In the genomic region with DNA sequence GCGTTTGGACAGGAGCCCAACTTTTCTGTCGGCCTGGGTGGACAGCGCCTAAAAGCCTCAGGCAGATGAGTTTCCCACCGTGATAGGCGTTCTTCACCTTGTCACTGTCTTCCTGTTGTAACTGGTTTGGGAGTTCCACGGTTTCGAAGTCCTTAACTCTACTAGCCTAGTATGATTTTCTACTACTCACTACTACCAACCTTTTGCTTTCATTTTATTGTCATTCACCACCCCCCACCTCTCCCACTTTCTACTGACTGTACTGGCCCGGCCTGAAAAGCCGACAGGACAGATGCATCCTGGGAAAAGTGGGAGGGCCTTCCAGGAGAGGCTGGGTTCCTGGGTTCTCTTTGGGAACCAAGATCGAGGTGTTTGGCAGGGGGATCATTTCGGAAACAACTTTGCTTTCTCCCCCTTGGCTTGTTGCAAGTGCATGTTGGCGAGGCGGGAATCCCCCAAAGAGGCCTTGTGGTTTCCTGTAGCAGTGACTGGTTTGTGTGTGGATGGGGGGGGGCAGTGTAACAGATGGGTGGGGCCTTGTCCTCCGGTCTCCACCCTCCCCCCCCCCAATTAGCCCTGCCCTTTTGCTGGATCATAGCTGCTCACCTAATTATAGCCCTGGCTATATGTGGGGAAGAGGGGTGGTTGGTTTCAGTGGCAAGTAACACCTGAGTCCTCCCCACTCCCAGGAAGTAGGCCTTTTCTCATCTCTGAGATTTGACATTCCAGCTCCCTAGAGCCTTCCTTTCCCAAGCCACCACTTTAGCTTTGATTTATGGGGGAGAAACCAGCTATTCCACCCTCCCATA, we compare ENCODE assay signal across 8 cellular contexts. TPM values are rescaled to one million over a fixed set of nuclear protein-coding genes. Genes with fewer than 3 reads are reported as not detected.
DNase-seq lines count a peak whose midpoint lies in the region; ATAC-seq and TF ChIP-seq lines count a peak whose summit lies in the region.

No MANE protein-coding gene starts in this region.

- H3K9me3 ChIP-seq in Loucy (ENCODE audit: insufficient read depth, low read depth, low read length) (no peaks in the 10 kb centered on the region), SK-N-MC (ENCODE audit: low read depth, low read length) (no peaks in the 10 kb centered on the region), testis (no peaks in the 10 kb centered on the region)

- H3K4me1 Mint-ChIP-seq in activated naive CD4-positive, alpha-beta T cell treated with anti-CD3 and anti-CD28 coated beads, Interleukin-2, amount 50 U/mL, for 24 hours: peaks cover 46% of the 10 kb centered on the region

- H2AFZ ChIP-seq in Loucy (ENCODE audit: low read length): no peak overlapping the region

- peaks cover 13% of the 10 kb centered on the region for H3F3A ChIP-seq in Loucy (ENCODE audit: low read depth)

- peak overlapping the region; percentile 96 for H3K27ac ChIP-seq in SK-N-MC
- peak overlapping the region; percentile 92 to 97 for H3K27ac ChIP-seq in testis

- no peaks in the 10 kb centered on the region for H3K9me3 Mint-ChIP-seq in activated naive CD4-positive, alpha-beta T cell treated with anti-CD3 and anti-CD28 coated beads, Interleukin-2, amount 50 U/mL, for 24 hours

- no peaks in the 10 kb centered on the region for H3K27me3 Mint-ChIP-seq in activated naive CD4-positive, alpha-beta T cell treated with anti-CD3 and anti-CD28 coated beads, Interleukin-2, amount 50 U/mL, for 24 hours

- peaks cover 63% of the 10 kb centered on the region for H3K79me2 ChIP-seq in Loucy (ENCODE audit: insufficient read depth, low read length)

- peak overlapping the region; percentile 94 for H3K4me3 Mint-ChIP-seq in activated naive CD4-positive, alpha-beta T cell treated with anti-CD3 and anti-CD28 coated beads, Interleukin-2, amount 50 U/mL, for 24 hours

- 0 to 1% methylated on average over 14 of the region's 14 CpGs for WGBS in testis, 2 donors

- peak overlapping the region; percentile 99 for H3K4me2 ChIP-seq in Loucy (ENCODE audit: low read depth, low read length, poor library complexity, severe bottlenecking)

- H3K4me1 ChIP-seq in Loucy (ENCODE audit: insufficient read depth, low read length, poor library complexity, severe bottlenecking) (peaks cover 24% of the 10 kb centered on the region), testis (peaks cover 11% of the 10 kb centered on the region)

- DNase-seq in GF-D8 (lab: John Stamatoyannopoulos, UW): peak; percentile 16
- DNase-seq in SK-N-MC (ENCODE audit: low read depth, low spot score): no peak
- DNase-seq in germinal center (ENCODE audit: low spot score): peak; percentile 70
- DNase-seq in omental fat pad (ENCODE audit: low spot score): no peak
- DNase-seq in testis: peak; percentile 91
- DNase-seq in KG1 (lab: John Stamatoyannopoulos, UW): no peak

- peak; percentile 29 for ATAC-seq in omental fat pad (ENCODE audit: low FRiP score)

- intact Hi-C loops in testis (cut with DNase I; ENCODE audit: low total_unique reads): no loop called here

- H3K27ac Mint-ChIP-seq in activated naive CD4-positive, alpha-beta T cell treated with anti-CD3 and anti-CD28 coated beads, Interleukin-2, amount 50 U/mL, for 24 hours: peak overlapping the region; percentile 95

- peaks cover 43% of the 10 kb centered on the region for H3K36me3 ChIP-seq in Loucy (ENCODE audit: insufficient read depth, low read length)
- peaks cover 47% of the 10 kb centered on the region for H3K36me3 ChIP-seq in SK-N-MC (ENCODE audit: insufficient read depth, low read length)
- H3K36me3 ChIP-seq in testis (ENCODE audit: low read depth, missing control alignments): no peaks in the 10 kb centered on the region

- TF ChIP-seq CTCF in Loucy (conservative IDR thresholded peaks at IDR 0.05; ENCODE audit: low read length) (no peak), omental fat pad (IDR thresholded peaks at IDR 0.05) (no peak), testis (IDR thresholded peaks at IDR 0.05) (no peak)

- H3K9me2 ChIP-seq in Loucy (replicated peaks; ENCODE audit: low read depth, low read length): no peaks in the 10 kb centered on the region

- H3K27me3 ChIP-seq in Loucy (ENCODE audit: insufficient read depth, low read length, poor library complexity, severe bottlenecking) (peaks cover 12% of the 10 kb centered on the region), testis (no peaks in the 10 kb centered on the region)

- peaks cover 58% of the 10 kb centered on the region for H4K20me1 ChIP-seq in Loucy (ENCODE audit: insufficient read depth, low read length, poor library complexity, severe bottlenecking)

- H3K9ac ChIP-seq in Loucy (ENCODE audit: low read depth, low read length, poor library complexity, severe bottlenecking) (peak overlapping the region; percentile 99), SK-N-MC (ENCODE audit: insufficient read length) (peak overlapping the region; percentile 97)

- H3K4me3 ChIP-seq in Loucy (ENCODE audit: low read length, poor library complexity, severe bottlenecking) (peak overlapping the region; percentile 93), SK-N-MC (peak overlapping the region; percentile 88), testis (peak overlapping the region; percentile 88 to 99)

- peaks cover 37% of the 10 kb centered on the region for H3K36me3 Mint-ChIP-seq in activated naive CD4-positive, alpha-beta T cell treated with anti-CD3 and anti-CD28 coated beads, Interleukin-2, amount 50 U/mL, for 24 hours

- TF ChIP-seq POLR2A in testis (IDR thresholded peaks at IDR 0.05): no peak

RNA-seq across cellular contexts. Expression of gene EIF5A, which starts 1.4 kb away (rescaled TPM):
- total RNA-seq in omental fat pad (100 to 1,000 TPM; 127 to 408 (median 282) TPM), testis (100 to 1,000 TPM; 193 to 229 TPM)
- 388 TPM for polyA plus RNA-seq in testis (ENCODE audit: insufficient read depth, low read depth, low replicate concordance)

RNA-seq across cellular contexts. Expression of gene GPS2, which starts 6.3 kb away (rescaled TPM):
- 10 to 100 TPM; 49.6 to 91.3 (median 75.9) TPM for total RNA-seq in omental fat pad
- 100 to 1,000 TPM; 204 to 239 TPM for total RNA-seq in testis
- 219 TPM for polyA plus RNA-seq in testis (ENCODE audit: insufficient read depth, low read depth, low replicate concordance)

RNA-seq across cellular contexts. Expression of gene YBX2, which starts 14.4 kb away (rescaled TPM):
- total RNA-seq in omental fat pad (1 to 10 TPM in 3 of 4 donors, under 1 TPM in 1; 0.65 to 3.3 (median 1.5) TPM), testis (100 to 1,000 TPM; 276 to 549 TPM)
- polyA plus RNA-seq in testis (ENCODE audit: insufficient read depth, low read depth, low replicate concordance): 1,120 TPM

RNA-seq across cellular contexts. Expression of gene NEURL4, which starts 20.3 kb away (rescaled TPM):
- 10 to 100 TPM; 10.4 to 16.1 (median 11.5) TPM for total RNA-seq in omental fat pad
- 10 to 100 TPM; 34.5 to 50.6 TPM for total RNA-seq in testis
- 38.3 TPM for polyA plus RNA-seq in testis (ENCODE audit: insufficient read depth, low read depth, low replicate concordance)

RNA-seq across cellular contexts. Expression of gene SLC2A4, which starts 27.3 kb away (rescaled TPM):
- total RNA-seq in omental fat pad (10 to 100 TPM in 3 of 4 donors, 1 to 10 TPM in 1; 8.9 to 29.2 (median 12.1) TPM), testis (1 to 10 TPM; 4.2 to 6.6 TPM)
- polyA plus RNA-seq in testis (ENCODE audit: insufficient read depth, low read depth, low replicate concordance): 4.7 TPM

Comparison
In these comparisons a context has a peak if more than half of its experiments do, and no peak if none do; other contexts are left out.
1. DNase-seq: peak in GF-D8 (single experiment), germinal center (single experiment) and testis (single experiment); none in SK-N-MC (single experiment), omental fat pad (single experiment) and KG1 (single experiment).
2. RNA of gene YBX2, which starts 14.4 kb away (total RNA-seq): 276 to 549 TPM in testis; 0.65 to 3.3 TPM in omental fat pad; every median in the first group is over 10 times any median in the second.
3. Peak in every context shown above with its lines, with median percentiles within 50 percentile points of each other: H3K4me3 ChIP-seq.